ENCODE assay signal across 19 cellular contexts in the genomic region with DNA sequence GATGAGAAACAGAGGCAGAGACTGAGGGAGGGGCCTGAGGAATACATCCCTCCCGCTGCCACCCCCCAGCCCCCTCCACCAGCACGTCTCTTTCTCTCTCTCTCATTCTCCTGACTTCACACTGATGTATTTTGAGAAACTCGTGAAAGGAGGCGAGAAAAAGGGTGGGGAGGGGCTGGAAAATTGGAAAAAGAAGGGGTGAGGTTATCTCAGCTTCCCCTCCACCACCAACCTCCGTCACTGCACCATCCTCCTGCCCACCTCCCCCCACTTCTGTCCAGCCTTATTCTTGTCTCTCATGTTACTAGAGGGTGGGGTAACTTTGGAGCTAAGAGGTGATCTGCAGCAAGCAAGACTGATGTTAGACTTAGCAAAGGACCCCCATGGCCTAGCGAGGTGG. TPM values are rescaled to one million over a fixed set of nuclear protein-coding genes. Genes with fewer than 3 reads are reported as not detected.
"Had no signal": no experiment of that assay in that cellular context is flagged by ENCODE, and none has a peak within 500 bp of the region (broad histone marks: within the 10 kb centered on the region; RNA-seq: fewer than 3 reads in every experiment).

No MANE protein-coding gene starts in this region.

- ATAC-seq: activated CD8-positive, alpha-beta memory T cell treated with anti-CD3 and anti-CD28 coated beads, Interleukin-2, amount 10 ng/mL, durations not matched to agents 7 days and 5 days; heart left ventricle; left lung had no signal

- H3K27ac ChIP-seq: breast epithelium, heart left ventricle, left lung, neutrophil, right atrium auricular region, SJCRH30, skin epidermis, stomach had no signal

- H3K9me3 Mint-ChIP-seq: activated T-cell treated with anti-CD3 and anti-CD28 coated beads, Interleukin-2, amount 50 U/mL, for 24 hours had no signal

- H3K27ac Mint-ChIP-seq: activated CD8-positive, alpha-beta memory T cell treated with anti-CD3 and anti-CD28 coated beads, Interleukin-2, amount 10 ng/mL, durations not matched to agents 7 days and 5 days; activated naive CD8-positive, alpha-beta T cell; activated T-cell treated with anti-CD3 and anti-CD28 coated beads, Interleukin-2, amount 50 U/mL, for 24 hours had no signal

- H3K4me3 Mint-ChIP-seq: activated CD8-positive, alpha-beta memory T cell treated with anti-CD3 and anti-CD28 coated beads, Interleukin-2, amount 10 ng/mL, durations not matched to agents 7 days and 5 days; activated T-cell treated with anti-CD3 and anti-CD28 coated beads, Interleukin-2, amount 50 U/mL, for 24 hours had no signal

- DNase-seq: activated CD4-positive, alpha-beta T cell treated with anti-CD3 and anti-CD28 coated beads for 1 hour; activated CD4-positive, alpha-beta T cell treated with anti-CD3 and anti-CD28 coated beads, Interleukin-2, amount 50 U/mL, for 48 hours; activated CD8-positive, alpha-beta memory T cell treated with anti-CD3 and anti-CD28 coated beads, Interleukin-2, amount 10 ng/mL, durations not matched to agents 7 days and 5 days; activated gamma-delta T cell; activated T-cell treated with anti-CD3 and anti-CD28 coated beads, Interleukin-2, amount 50 U/mL, for 24 hours; foreskin melanocyte; heart left ventricle; mesendoderm; posterior cingulate gyrus; SJCRH30; stomach; T-helper 9 cell had no signal

- H3K36me3 Mint-ChIP-seq: activated CD8-positive, alpha-beta memory T cell treated with anti-CD3 and anti-CD28 coated beads, Interleukin-2, amount 10 ng/mL, durations not matched to agents 7 days and 5 days; activated naive CD8-positive, alpha-beta T cell had no signal

RNA-seq across cellular contexts. Expression of a gene that starts 14.7 kb away (rescaled TPM):
- total RNA-seq: activated CD8-positive, alpha-beta memory T cell treated with anti-CD3 and anti-CD28 coated beads, Interleukin-2, amount 10 ng/mL, durations not matched to agents 7 days and 5 days; breast epithelium; endothelial cell of umbilical vein; heart left ventricle; left lung; right atrium auricular region; SJCRH30; stomach had no signal

RNA-seq across cellular contexts. Expression of a gene that starts 16.6 kb away (rescaled TPM):
- total RNA-seq: activated CD8-positive, alpha-beta memory T cell treated with anti-CD3 and anti-CD28 coated beads, Interleukin-2, amount 10 ng/mL, durations not matched to agents 7 days and 5 days; breast epithelium; endothelial cell of umbilical vein; heart left ventricle; left lung; right atrium auricular region; SJCRH30; stomach had no signal
